ENCODE assay signal across 1 cellular context in the genomic region with DNA sequence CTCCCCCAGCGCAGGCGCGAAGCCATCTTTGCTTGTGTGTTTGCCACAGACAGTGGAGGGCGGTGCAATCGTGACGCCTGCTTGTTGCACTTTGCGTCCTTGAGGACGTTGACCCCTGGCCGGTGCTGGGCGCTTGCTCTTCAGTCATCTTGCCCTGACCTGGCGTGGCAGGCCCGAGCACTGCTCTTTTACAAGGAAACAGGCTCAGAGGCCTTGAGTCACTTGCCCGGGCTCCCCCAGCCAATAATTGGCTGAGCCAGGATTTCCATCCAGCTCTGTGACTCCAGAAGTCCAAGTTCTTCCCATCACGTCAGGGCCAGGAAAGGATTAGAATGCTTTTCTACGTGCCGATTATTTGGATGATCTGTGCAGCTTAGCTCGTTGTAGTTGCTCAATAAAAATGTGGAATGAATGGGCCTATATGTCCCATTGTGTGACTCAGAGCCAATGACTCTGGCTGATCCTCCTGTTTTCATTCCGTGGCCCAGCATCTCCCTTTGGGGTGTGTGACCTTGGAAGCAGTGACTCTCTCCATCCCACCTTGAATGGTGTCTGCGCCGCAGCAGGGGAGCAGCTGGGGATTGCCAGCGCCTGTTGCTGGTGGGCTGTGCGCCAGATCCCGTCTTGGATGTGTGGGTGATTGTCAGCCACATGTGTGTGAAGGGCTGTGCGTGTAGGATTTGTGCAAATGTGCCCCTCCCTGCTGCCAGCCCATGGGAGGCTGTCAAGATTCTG.
A peak's percentile ranks its signal among the peaks of the same experiment; 100 is the strongest.
TF ChIP-seq lines count a peak whose summit lies in the region.

No MANE protein-coding gene starts in this region.

TF ChIP-seq in HepG2, 621 proteins besides CTCF, POLR2A, EP300 and RAD21 (continued from another document and continues in another):
- TF ChIP-seq, protein P1, sequence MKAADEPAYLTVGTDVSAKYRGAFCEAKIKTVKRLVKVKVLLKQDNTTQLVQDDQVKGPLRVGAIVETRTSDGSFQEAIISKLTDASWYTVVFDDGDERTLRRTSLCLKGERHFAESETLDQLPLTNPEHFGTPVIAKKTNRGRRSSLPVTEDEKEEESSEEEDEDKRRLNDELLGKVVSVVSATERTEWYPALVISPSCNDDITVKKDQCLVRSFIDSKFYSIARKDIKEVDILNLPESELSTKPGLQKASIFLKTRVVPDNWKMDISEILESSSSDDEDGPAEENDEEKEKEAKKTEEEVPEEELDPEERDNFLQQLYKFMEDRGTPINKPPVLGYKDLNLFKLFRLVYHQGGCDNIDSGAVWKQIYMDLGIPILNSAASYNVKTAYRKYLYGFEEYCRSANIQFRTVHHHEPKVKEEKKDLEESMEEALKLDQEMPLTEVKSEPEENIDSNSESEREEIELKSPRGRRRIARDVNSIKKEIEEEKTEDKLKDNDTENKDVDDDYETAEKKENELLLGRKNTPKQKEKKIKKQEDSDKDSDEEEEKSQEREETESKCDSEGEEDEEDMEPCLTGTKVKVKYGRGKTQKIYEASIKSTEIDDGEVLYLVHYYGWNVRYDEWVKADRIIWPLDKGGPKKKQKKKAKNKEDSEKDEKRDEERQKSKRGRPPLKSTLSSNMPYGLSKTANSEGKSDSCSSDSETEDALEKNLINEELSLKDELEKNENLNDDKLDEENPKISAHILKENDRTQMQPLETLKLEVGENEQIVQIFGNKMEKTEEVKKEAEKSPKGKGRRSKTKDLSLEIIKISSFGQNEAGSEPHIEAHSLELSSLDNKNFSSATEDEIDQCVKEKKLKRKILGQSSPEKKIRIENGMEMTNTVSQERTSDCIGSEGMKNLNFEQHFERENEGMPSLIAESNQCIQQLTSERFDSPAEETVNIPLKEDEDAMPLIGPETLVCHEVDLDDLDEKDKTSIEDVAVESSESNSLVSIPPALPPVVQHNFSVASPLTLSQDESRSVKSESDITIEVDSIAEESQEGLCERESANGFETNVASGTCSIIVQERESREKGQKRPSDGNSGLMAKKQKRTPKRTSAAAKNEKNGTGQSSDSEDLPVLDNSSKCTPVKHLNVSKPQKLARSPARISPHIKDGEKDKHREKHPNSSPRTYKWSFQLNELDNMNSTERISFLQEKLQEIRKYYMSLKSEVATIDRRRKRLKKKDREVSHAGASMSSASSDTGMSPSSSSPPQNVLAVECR (CRISPR knock-in tag; IDR thresholded peaks at IDR 0.05; ENCODE audit: borderline replicate concordance) = peak; percentile 85
- no peak for TF ChIP-seq SIX1 (CRISPR knock-in tag; IDR thresholded peaks at IDR 0.05; ENCODE audit: borderline replicate concordance)
- TF ChIP-seq SKI (IDR thresholded peaks at IDR 0.05; ENCODE audit: partially characterized antibody) = peak; percentile 86
- no peak for TF ChIP-seq TEF (CRISPR knock-in tag; IDR thresholded peaks at IDR 0.05)
- no peak for TF ChIP-seq NONO (IDR thresholded peaks at IDR 0.05)
- TF ChIP-seq NONO (CRISPR knock-in tag; conservative IDR thresholded peaks at IDR 0.05) = peak; percentile 68
- no peak for TF ChIP-seq ZBTB2 (CRISPR knock-in tag; IDR thresholded peaks at IDR 0.05; ENCODE audit: low read depth)
- TF ChIP-seq ZNF441 (CRISPR knock-in tag; IDR thresholded peaks at IDR 0.05; ENCODE audit: borderline replicate concordance) = 0 out of 2 replicates have a peak, but pooled peaks have one; percentile 23
- no peak for TF ChIP-seq TAF15 (IDR thresholded peaks at IDR 0.05; ENCODE audit: low read depth, low read length, poor library complexity, severe bottlenecking)
- TF ChIP-seq TFE3 (CRISPR knock-in tag; IDR thresholded peaks at IDR 0.05) = peak; percentile 66; the same call in 1 of the 2 replicates
- no peak for TF ChIP-seq SATB2 (CRISPR knock-in tag; IDR thresholded peaks at IDR 0.05)
- peak; percentile 81; the same call in 1 of the 2 replicates for TF ChIP-seq JUN (CRISPR knock-in tag; IDR thresholded peaks at IDR 0.05)
- peak; percentile 91 for TF ChIP-seq ZNF709 (CRISPR knock-in tag; IDR thresholded peaks at IDR 0.05)
- TF ChIP-seq BATF2 (CRISPR knock-in tag; IDR thresholded peaks at IDR 0.05) = no peak
- TF ChIP-seq ZBTB42 (CRISPR knock-in tag; IDR thresholded peaks at IDR 0.05) = peak; percentile 10; the same call in 1 of the 2 replicates
- TF ChIP-seq RXRB (CRISPR knock-in tag; IDR thresholded peaks at IDR 0.05; ENCODE audit: borderline replicate concordance) = peak; percentile 100
- TF ChIP-seq, protein P2, sequence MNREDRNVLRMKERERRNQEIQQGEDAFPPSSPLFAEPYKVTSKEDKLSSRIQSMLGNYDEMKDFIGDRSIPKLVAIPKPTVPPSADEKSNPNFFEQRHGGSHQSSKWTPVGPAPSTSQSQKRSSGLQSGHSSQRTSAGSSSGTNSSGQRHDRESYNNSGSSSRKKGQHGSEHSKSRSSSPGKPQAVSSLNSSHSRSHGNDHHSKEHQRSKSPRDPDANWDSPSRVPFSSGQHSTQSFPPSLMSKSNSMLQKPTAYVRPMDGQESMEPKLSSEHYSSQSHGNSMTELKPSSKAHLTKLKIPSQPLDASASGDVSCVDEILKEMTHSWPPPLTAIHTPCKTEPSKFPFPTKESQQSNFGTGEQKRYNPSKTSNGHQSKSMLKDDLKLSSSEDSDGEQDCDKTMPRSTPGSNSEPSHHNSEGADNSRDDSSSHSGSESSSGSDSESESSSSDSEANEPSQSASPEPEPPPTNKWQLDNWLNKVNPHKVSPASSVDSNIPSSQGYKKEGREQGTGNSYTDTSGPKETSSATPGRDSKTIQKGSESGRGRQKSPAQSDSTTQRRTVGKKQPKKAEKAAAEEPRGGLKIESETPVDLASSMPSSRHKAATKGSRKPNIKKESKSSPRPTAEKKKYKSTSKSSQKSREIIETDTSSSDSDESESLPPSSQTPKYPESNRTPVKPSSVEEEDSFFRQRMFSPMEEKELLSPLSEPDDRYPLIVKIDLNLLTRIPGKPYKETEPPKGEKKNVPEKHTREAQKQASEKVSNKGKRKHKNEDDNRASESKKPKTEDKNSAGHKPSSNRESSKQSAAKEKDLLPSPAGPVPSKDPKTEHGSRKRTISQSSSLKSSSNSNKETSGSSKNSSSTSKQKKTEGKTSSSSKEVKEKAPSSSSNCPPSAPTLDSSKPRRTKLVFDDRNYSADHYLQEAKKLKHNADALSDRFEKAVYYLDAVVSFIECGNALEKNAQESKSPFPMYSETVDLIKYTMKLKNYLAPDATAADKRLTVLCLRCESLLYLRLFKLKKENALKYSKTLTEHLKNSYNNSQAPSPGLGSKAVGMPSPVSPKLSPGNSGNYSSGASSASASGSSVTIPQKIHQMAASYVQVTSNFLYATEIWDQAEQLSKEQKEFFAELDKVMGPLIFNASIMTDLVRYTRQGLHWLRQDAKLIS (CRISPR knock-in tag; IDR thresholded peaks at IDR 0.05) = no peak
- peak; percentile 92 for TF ChIP-seq ERF (CRISPR knock-in tag; IDR thresholded peaks at IDR 0.05)
- TF ChIP-seq, protein P3, sequence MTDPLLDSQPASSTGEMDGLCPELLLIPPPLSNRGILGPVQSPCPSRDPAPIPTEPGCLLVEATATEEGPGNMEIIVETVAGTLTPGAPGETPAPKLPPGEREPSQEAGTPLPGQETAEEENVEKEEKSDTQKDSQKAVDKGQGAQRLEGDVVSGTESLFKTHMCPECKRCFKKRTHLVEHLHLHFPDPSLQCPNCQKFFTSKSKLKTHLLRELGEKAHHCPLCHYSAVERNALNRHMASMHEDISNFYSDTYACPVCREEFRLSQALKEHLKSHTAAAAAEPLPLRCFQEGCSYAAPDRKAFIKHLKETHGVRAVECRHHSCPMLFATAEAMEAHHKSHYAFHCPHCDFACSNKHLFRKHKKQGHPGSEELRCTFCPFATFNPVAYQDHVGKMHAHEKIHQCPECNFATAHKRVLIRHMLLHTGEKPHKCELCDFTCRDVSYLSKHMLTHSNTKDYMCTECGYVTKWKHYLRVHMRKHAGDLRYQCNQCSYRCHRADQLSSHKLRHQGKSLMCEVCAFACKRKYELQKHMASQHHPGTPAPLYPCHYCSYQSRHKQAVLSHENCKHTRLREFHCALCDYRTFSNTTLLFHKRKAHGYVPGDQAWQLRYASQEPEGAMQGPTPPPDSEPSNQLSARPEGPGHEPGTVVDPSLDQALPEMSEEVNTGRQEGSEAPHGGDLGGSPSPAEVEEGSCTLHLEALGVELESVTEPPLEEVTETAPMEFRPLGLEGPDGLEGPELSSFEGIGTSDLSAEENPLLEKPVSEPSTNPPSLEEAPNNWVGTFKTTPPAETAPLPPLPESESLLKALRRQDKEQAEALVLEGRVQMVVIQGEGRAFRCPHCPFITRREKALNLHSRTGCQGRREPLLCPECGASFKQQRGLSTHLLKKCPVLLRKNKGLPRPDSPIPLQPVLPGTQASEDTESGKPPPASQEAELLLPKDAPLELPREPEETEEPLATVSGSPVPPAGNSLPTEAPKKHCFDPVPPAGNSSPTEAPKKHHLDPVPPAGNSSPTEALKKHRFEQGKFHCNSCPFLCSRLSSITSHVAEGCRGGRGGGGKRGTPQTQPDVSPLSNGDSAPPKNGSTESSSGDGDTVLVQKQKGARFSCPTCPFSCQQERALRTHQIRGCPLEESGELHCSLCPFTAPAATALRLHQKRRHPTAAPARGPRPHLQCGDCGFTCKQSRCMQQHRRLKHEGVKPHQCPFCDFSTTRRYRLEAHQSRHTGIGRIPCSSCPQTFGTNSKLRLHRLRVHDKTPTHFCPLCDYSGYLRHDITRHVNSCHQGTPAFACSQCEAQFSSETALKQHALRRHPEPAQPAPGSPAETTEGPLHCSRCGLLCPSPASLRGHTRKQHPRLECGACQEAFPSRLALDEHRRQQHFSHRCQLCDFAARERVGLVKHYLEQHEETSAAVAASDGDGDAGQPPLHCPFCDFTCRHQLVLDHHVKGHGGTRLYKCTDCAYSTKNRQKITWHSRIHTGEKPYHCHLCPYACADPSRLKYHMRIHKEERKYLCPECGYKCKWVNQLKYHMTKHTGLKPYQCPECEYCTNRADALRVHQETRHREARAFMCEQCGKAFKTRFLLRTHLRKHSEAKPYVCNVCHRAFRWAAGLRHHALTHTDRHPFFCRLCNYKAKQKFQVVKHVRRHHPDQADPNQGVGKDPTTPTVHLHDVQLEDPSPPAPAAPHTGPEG (CRISPR knock-in tag; IDR thresholded peaks at IDR 0.05) = 0 out of 2 replicates have a peak, but pooled peaks have one; percentile 69
- peak; percentile 58; the same call in 1 of the 2 replicates for TF ChIP-seq UBTF (CRISPR knock-in tag; IDR thresholded peaks at IDR 0.05)
- peak; percentile 30; the same call in 1 of the 2 replicates for TF ChIP-seq ZNF614 (CRISPR knock-in tag; IDR thresholded peaks at IDR 0.05; ENCODE audit: borderline replicate concordance)
- TF ChIP-seq, protein P4, sequence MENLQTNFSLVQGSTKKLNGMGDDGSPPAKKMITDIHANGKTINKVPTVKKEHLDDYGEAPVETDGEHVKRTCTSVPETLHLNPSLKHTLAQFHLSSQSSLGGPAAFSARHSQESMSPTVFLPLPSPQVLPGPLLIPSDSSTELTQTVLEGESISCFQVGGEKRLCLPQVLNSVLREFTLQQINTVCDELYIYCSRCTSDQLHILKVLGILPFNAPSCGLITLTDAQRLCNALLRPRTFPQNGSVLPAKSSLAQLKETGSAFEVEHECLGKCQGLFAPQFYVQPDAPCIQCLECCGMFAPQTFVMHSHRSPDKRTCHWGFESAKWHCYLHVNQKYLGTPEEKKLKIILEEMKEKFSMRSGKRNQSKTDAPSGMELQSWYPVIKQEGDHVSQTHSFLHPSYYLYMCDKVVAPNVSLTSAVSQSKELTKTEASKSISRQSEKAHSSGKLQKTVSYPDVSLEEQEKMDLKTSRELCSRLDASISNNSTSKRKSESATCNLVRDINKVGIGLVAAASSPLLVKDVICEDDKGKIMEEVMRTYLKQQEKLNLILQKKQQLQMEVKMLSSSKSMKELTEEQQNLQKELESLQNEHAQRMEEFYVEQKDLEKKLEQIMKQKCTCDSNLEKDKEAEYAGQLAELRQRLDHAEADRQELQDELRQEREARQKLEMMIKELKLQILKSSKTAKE (CRISPR knock-in tag; IDR thresholded peaks at IDR 0.05; ENCODE audit: borderline replicate concordance) = peak; percentile 93
